ENCODE assay signal across 22 cellular contexts in the genomic region with DNA sequence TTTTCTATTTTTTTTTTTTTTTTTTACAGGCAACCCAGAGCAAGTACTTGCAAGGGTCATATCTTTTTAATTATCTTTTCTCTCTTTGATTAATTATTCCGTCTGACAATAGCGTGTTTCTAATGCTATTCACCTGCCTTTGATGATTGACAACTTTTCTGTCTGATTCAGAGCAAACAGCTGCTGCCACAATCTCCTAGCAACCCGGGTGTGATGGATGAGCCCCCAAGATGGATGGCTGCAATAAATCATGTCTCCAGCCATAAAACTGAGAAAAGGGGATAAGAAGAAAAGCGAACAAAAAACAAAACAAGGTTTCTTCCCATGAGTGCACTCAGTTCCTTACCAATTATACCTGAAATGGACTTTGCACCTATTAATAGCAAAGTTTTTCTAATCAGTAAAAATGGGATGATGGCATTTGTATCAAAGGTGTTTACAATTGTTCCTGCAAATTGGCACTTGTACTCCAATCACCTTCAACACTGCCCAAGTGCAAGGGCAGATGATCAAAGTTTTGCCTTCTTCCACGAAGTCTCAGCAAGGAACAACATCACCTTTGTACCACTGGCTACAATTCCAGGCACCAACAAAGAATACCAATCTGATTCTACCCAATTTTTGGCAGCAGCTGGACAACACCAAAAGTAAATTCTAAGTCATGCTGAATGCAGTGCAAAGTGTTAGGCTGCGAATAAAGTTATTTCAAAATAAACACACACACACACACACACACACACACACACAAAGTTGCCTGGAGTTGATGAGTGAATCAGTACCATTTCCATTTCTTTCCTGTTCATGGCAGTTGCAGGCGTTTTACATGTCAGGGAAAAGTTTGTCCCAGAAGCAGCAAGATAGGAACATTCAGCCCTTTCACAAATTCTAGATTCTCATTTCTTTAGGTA. TPM values are rescaled to one million over a fixed set of nuclear protein-coding genes. Genes with fewer than 3 reads are reported as not detected.
A peak's percentile ranks its signal among the peaks of the same experiment; 100 is the strongest.
DNase-seq lines count a peak whose midpoint lies in the region; ATAC-seq and TF ChIP-seq lines count a peak whose summit lies in the region.
"Had no signal": no experiment of that assay in that cellular context is flagged by ENCODE, and none has a peak within 500 bp of the region (broad histone marks: within the 10 kb centered on the region; RNA-seq: fewer than 3 reads in every experiment).

No MANE protein-coding gene starts in this region.

- H3K4me3 ChIP-seq in SJCRH30 (no peak overlapping the region), endodermal cell (ENCODE audit: low read length) (no peak overlapping the region), stomach smooth muscle (ENCODE audit: low read length in 2 of 2) (no peak overlapping the region)
- H3K4me3 ChIP-seq: lung, vagina had no signal

- H3K27me3 Mint-ChIP-seq in endodermal cell (ENCODE audit: insufficient read depth) = no peaks in the 10 kb centered on the region
- no peaks in the 10 kb centered on the region for H3K27me3 Mint-ChIP-seq in nephron (ENCODE audit: low read depth)

- H3K27ac Mint-ChIP-seq in endodermal cell (no peak overlapping the region), nephron (peak overlapping the region; percentile 95)
- H3K27ac Mint-ChIP-seq: activated CD8-positive, alpha-beta T cell treated with anti-CD3 and anti-CD28 coated beads, Interleukin-2, amount 10 ng/mL, durations not matched to agents 7 days and 5 days had no signal

- TF ChIP-seq CTCF in endodermal cell (conservative IDR thresholded peaks at IDR 0.05) (no peak), nephron (IDR thresholded peaks at IDR 0.05; ENCODE audit: unreplicated experiment in 3 of 3) (no peak)

- H3K27me3 ChIP-seq in SJCRH30 (no peaks in the 10 kb centered on the region), endodermal cell (ENCODE audit: control insufficient read depth, insufficient read depth, low read length, poor library complexity, severe bottlenecking) (no peaks in the 10 kb centered on the region), stomach smooth muscle (ENCODE audit: control insufficient read depth in 1 of 2, insufficient read depth in 2 of 2, low read length in 2 of 2) (no peaks in the 10 kb centered on the region)
- H3K27me3 ChIP-seq: dorsolateral prefrontal cortex, vagina had no signal

- 83 to 92% methylated on average over 2 to 6 of the region's 7 CpGs for WGBS in endodermal cell (ENCODE audit: insufficient coverage in 1 of 2, insufficient read length in 1 of 2), 2 experiments

- H3K27ac ChIP-seq in SJCRH30 = peak overlapping the region; percentile 59; the same call in 1 of the 2 replicates
- peak overlapping the region; percentile 86 for H3K27ac ChIP-seq in endodermal cell (ENCODE audit: low read depth, low read length)
- peak overlapping the region; percentile 80 for H3K27ac ChIP-seq in stomach smooth muscle (ENCODE audit: low read length)

- ATAC-seq in HG03354 (IDR thresholded peaks at IDR 0.05; ENCODE audit: poor library complexity, severe bottlenecking, unreplicated experiment) = no peak

- no peaks in the 10 kb centered on the region for H3K36me3 Mint-ChIP-seq in endodermal cell (ENCODE audit: low read depth)
- H3K36me3 Mint-ChIP-seq in nephron (ENCODE audit: low read depth) = peaks cover 6% of the 10 kb centered on the region

- DNase-seq in SJCRH30 = no peak
- DNase-seq in endodermal cell = no peak
- DNase-seq in stimulated activated CD4-positive, alpha-beta T cell treated with anti-CD3 and anti-CD28 coated beads, Interleukin-12 subunit alpha, Interleukin-12 subunit beta, amount 100 ng/mL, for 4 hours = no peak
- DNase-seq in activated T-cell treated with anti-CD3 and anti-CD28 coated beads, Interleukin-2, amount 50 U/mL, for 48 hours = no peak
- DNase-seq in hypothalamus (lab: John Stamatoyannopoulos, UW) = no peak
- DNase-seq: activated CD4-positive, CD25-positive, alpha-beta regulatory T cell treated with anti-CD3 and anti-CD28 coated beads, Interleukin-2, amount 50 U/mL, for 72 hours; activated effector memory CD4-positive, alpha-beta T cell treated with Interleukin-2 at 50 U/mL for 16 hours; DMS79; GDM1; NCI-H2107; NCI-H446 had no signal

- peaks cover 26% of the 10 kb centered on the region for H3K4me1 Mint-ChIP-seq in endodermal cell
- H3K4me1 Mint-ChIP-seq in nephron = peaks cover 89% of the 10 kb centered on the region

- H3K36me3 ChIP-seq in SJCRH30 (peaks cover 61% of the 10 kb centered on the region), endodermal cell (ENCODE audit: control insufficient read depth, insufficient read depth, low read length) (no peaks in the 10 kb centered on the region), stomach smooth muscle (ENCODE audit: control insufficient read depth in 2 of 2, insufficient read depth in 2 of 2, low read length in 2 of 2) (no peaks in the 10 kb centered on the region)
- H3K36me3 ChIP-seq: vagina had no signal

- no peak overlapping the region for H3K4me3 Mint-ChIP-seq in endodermal cell
- H3K4me3 Mint-ChIP-seq in nephron = peak overlapping the region in 2 of 3 experiments; percentile 70 to 77
- H3K4me3 Mint-ChIP-seq: activated CD8-positive, alpha-beta T cell treated with anti-CD3 and anti-CD28 coated beads, Interleukin-2, amount 10 ng/mL, durations not matched to agents 7 days and 5 days; central memory CD8-positive, alpha-beta T cell; T-helper 1 cell treated with Interleukin-12 subunit alpha and Interleukin-12 subunit beta and Interleukin-4 antibody, amounts not matched to agents 30 μg/mL and 1 μg/mL, for 36 hours had no signal

- no peaks in the 10 kb centered on the region for H3K9me3 Mint-ChIP-seq in endodermal cell
- H3K9me3 Mint-ChIP-seq in nephron = no peaks in the 10 kb centered on the region
- H3K9me3 Mint-ChIP-seq: central memory CD8-positive, alpha-beta T cell; T-helper 1 cell treated with Interleukin-12 subunit alpha and Interleukin-12 subunit beta and Interleukin-4 antibody, amounts not matched to agents 30 μg/mL and 1 μg/mL, for 36 hours had no signal

- H3K4me1 ChIP-seq in SJCRH30 (peaks cover 64% of the 10 kb centered on the region), endodermal cell (ENCODE audit: control insufficient read depth, insufficient read depth, low read length) (peaks cover 2% of the 10 kb centered on the region), stomach smooth muscle (ENCODE audit: control insufficient read depth, insufficient read depth, low read length) (peaks cover 60% of the 10 kb centered on the region)
- H3K4me1 ChIP-seq: Caco-2 had no signal

- H3K9ac ChIP-seq in endodermal cell (ENCODE audit: extremely low read depth, low read length, poor library complexity, severe bottlenecking) (no peak overlapping the region), stomach smooth muscle (ENCODE audit: low read length in 2 of 2) (peak overlapping the region in 1 of 2 donors; percentile 41)
- H3K9ac ChIP-seq: SK-N-SH had no signal

- H3K9me3 ChIP-seq in SJCRH30 (replicated peaks) (no peaks in the 10 kb centered on the region), endodermal cell (ENCODE audit: control insufficient read depth, low read length) (no peaks in the 10 kb centered on the region), stomach smooth muscle (ENCODE audit: control insufficient read depth in 2 of 2, low read length in 2 of 2) (no peaks in the 10 kb centered on the region)
- H3K9me3 ChIP-seq: Caco-2, SK-N-SH, vagina had no signal

RNA-seq across cellular contexts. Expression of gene TSHZ3, which starts 12.0 kb away (rescaled TPM):
- total RNA-seq in SJCRH30 (2014; rRNA removed; shearing (Covaris generic)) = 52.5 and 55.3 TPM in 2 replicates
- total RNA-seq in endodermal cell = 1 to 10 TPM in 1 of 2 donors, under 1 TPM in 1; 0.84 to 2.1 TPM
- 10.0 TPM for polyA plus RNA-seq in endodermal cell (2013, experiment 1 of 2)
- 8.6 TPM for polyA plus RNA-seq in endodermal cell (2013, experiment 2 of 2)
- total RNA-seq: Caco-2 had no signal

Comparison
In these comparisons a context has a peak if more than half of its experiments do, and no peak if none do; other contexts are left out.
1. RNA of gene TSHZ3, which starts 12.0 kb away (total RNA-seq): 52.5 to 55.3 TPM in SJCRH30; 0.84 to 2.1 TPM in endodermal cell; every median in the first group is over 10 times any median in the second.
2. Peak in every context shown above with its lines, with median percentiles within 50 percentile points of each other: H3K27ac ChIP-seq.